Comparison of ENCODE assay signal across 30 cellular contexts in the genomic region with DNA sequence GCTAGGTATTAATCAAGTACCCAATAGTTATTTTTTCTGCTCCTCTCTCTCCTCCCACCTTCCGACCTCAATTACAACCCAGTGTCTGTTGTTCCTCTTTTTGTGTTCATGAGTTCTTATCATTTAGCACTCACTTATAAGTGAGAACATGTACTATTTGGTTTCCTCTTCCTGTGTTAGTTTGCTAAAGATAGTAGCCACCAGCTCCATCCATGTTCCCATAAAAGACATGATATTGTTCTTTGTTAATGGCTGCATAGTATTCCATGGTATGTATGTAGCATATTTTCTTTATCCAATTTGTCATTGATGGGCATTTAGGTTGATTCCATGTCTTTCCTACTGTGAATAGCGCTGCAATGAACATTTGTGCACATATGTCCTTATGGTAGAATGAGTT.
"Had no signal": no experiment of that assay in that cellular context is flagged by ENCODE, and none has a peak within 500 bp of the region (broad histone marks: within the 10 kb centered on the region; RNA-seq: fewer than 3 reads in every experiment).

No MANE protein-coding gene starts in this region.

- H3K27ac Mint-ChIP-seq: activated naive CD4-positive, alpha-beta T cell treated with anti-CD3 and anti-CD28 coated beads, Interleukin-2, amount 10 ng/mL, durations not matched to agents 7 days and 5 days; activated naive CD8-positive, alpha-beta T cell treated with anti-CD3 and anti-CD28 coated beads, Interleukin-2, amount 10 ng/mL, durations not matched to agents 7 days and 5 days; activated T-helper 1 cell treated with anti-CD3 and anti-CD28 coated beads, Interleukin-12 subunit alpha, Interleukin-12 subunit beta, Interleukin-2, Interleukin-4 antibody, amounts not matched to agents 30 ng/mL and 10 ng/mL and 1 ng/mL, durations not matched to agents 14 hours and 24 hours and 36 hours; brain; nephron; progenitor cell of endocrine pancreas had no signal

- H3K4me3 Mint-ChIP-seq: activated naive CD4-positive, alpha-beta T cell treated with anti-CD3 and anti-CD28 coated beads, Interleukin-2, amount 10 ng/mL, durations not matched to agents 7 days and 5 days; activated naive CD8-positive, alpha-beta T cell treated with anti-CD3 and anti-CD28 coated beads, Interleukin-2, amount 10 ng/mL, durations not matched to agents 7 days and 5 days; activated T-helper 1 cell treated with anti-CD3 and anti-CD28 coated beads, Interleukin-12 subunit alpha, Interleukin-12 subunit beta, Interleukin-2, Interleukin-4 antibody, amounts not matched to agents 30 ng/mL and 10 ng/mL and 1 ng/mL, durations not matched to agents 14 hours and 24 hours and 36 hours; nephron had no signal

- H3K9me3 Mint-ChIP-seq: activated naive CD4-positive, alpha-beta T cell treated with anti-CD3 and anti-CD28 coated beads, Interleukin-2, amount 10 ng/mL, durations not matched to agents 7 days and 5 days had no signal

- ATAC-seq: activated CD4-positive, CD25-positive, alpha-beta regulatory T cell treated with anti-CD3 and anti-CD28 coated beads, Interleukin-2, amount 50 U/mL, for 24 hours; mucosa of descending colon; right lobe of liver; stimulated activated naive CD8-positive, alpha-beta T cell treated with anti-CD3 and anti-CD28 coated beads, Interleukin-15, Interleukin-2, amounts not matched to agents 100 U/mL and 50 U/mL, for 24 hours had no signal

- H3K4me1 Mint-ChIP-seq: activated naive CD4-positive, alpha-beta T cell treated with anti-CD3 and anti-CD28 coated beads, Interleukin-2, amount 10 ng/mL, durations not matched to agents 7 days and 5 days; activated naive CD8-positive, alpha-beta T cell treated with anti-CD3 and anti-CD28 coated beads, Interleukin-2, amount 10 ng/mL, durations not matched to agents 7 days and 5 days; brain had no signal

- H3K27me3 Mint-ChIP-seq: activated naive CD4-positive, alpha-beta T cell treated with anti-CD3 and anti-CD28 coated beads, Interleukin-2, amount 10 ng/mL, durations not matched to agents 7 days and 5 days; activated naive CD8-positive, alpha-beta T cell treated with anti-CD3 and anti-CD28 coated beads, Interleukin-2, amount 10 ng/mL, durations not matched to agents 7 days and 5 days; brain; progenitor cell of endocrine pancreas had no signal

- H3K36me3 Mint-ChIP-seq: activated naive CD4-positive, alpha-beta T cell treated with anti-CD3 and anti-CD28 coated beads, Interleukin-2, amount 10 ng/mL, durations not matched to agents 7 days and 5 days; activated naive CD8-positive, alpha-beta T cell treated with anti-CD3 and anti-CD28 coated beads, Interleukin-2, amount 10 ng/mL, durations not matched to agents 7 days and 5 days had no signal

- H3K4me3 ChIP-seq: ascending aorta, cardiac muscle cell, coronary artery, dorsolateral prefrontal cortex, hepatocyte, left ventricle myocardium inferior, lung, mucosa of descending colon, ovary, right lobe of liver, testis, transverse colon had no signal

- DNase-seq: activated CD4-positive, alpha-beta T cell treated with anti-CD3 and anti-CD28 coated beads for 48 hours; activated CD4-positive, alpha-beta T cell treated with anti-CD3 and anti-CD28 coated beads, Interleukin-2, amount 50 U/mL, for 48 hours; activated CD8-positive, alpha-beta memory T cell treated with anti-CD3 and anti-CD28 coated beads, Interleukin-2, amount 50 U/mL, for 4 hours; activated effector memory CD4-positive, alpha-beta T cell treated with anti-CD3 and anti-CD28 coated beads, Interleukin-2, amount 50 U/mL, for 16 hours; activated naive CD4-positive, alpha-beta T cell treated with anti-CD3 and anti-CD28 coated beads, Interleukin-2, amount 10 ng/mL, durations not matched to agents 7 days and 5 days; activated naive CD8-positive, alpha-beta T cell treated with anti-CD3 and anti-CD28 coated beads, Interleukin-2, amount 10 ng/mL, durations not matched to agents 7 days and 5 days; activated T-cell treated with anti-CD3 and anti-CD28 coated beads, Interleukin-2, amount 50 U/mL, for 1 hour; dorsolateral prefrontal cortex; effector memory CD4-positive, alpha-beta T cell; glutamatergic neuron; islet precursor cell; left ventricle myocardium inferior; mucosa of descending colon; ovary; right lobe of liver; stimulated activated CD4-positive, alpha-beta T cell treated with anti-CD3 and anti-CD28 coated beads, Interleukin-2, amount 100 ng/mL, for 48 hours; stimulated activated naive CD8-positive, alpha-beta T cell treated with anti-CD3 and anti-CD28 coated beads, Interleukin-15, Interleukin-2, amounts not matched to agents 100 U/mL and 50 U/mL, for 24 hours; T1000; testis; transverse colon had no signal
